Comparison of ENCODE assay signal across 25 cellular contexts in the genomic region with DNA sequence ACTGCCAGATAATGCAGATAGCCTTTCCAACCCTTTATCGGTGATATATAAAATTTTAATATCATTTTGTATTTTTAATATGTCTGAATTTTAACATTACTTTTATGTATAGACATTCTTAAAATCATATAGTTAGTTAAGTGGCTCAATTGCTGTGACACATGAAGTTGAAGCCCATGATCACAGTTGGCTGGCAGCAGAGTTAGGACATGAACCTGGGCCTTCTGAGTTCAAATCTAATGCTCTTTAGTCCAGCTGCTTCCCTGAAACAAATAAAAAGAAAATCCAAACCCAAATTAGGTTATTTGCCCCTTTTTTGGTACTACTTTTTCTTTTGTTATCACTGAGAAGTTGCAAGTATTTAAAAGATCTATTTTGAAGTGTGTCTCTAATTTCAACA. TPM values are rescaled to one million over a fixed set of nuclear protein-coding genes. Genes with fewer than 3 reads are reported as not detected.
DNase-seq lines count a peak whose midpoint lies in the region; ATAC-seq, FAIRE-seq and TF ChIP-seq lines count a peak whose summit lies in the region.
"Had no signal": no experiment of that assay in that cellular context is flagged by ENCODE, and none has a peak within 500 bp of the region (broad histone marks: within the 10 kb centered on the region; RNA-seq: fewer than 3 reads in every experiment).

No MANE protein-coding gene starts in this region.

- H3K9me3 ChIP-seq in endothelial cell of umbilical vein (replicated peaks; ENCODE audit: control insufficient read depth, insufficient read depth, low read length) = no peaks in the 10 kb centered on the region
- H3K9me3 ChIP-seq: BLaER1, HAP-1 had no signal

- H3K9me3 Mint-ChIP-seq in activated CD4-positive, alpha-beta T cell treated with anti-CD3 and anti-CD28 coated beads for 36 hours (ENCODE audit: low read depth) = no peaks in the 10 kb centered on the region
- H3K9me3 Mint-ChIP-seq in activated naive CD8-positive, alpha-beta T cell (ENCODE audit: low read depth) = no peaks in the 10 kb centered on the region
- no peaks in the 10 kb centered on the region for H3K9me3 Mint-ChIP-seq in activated naive CD8-positive, alpha-beta T cell treated with anti-CD3 and anti-CD28 coated beads, Interleukin-2, amount 50 U/mL, for 24 hours
- no peaks in the 10 kb centered on the region for H3K9me3 Mint-ChIP-seq in stimulated activated effector memory CD8-positive, alpha-beta T cell treated with anti-CD3 and anti-CD28 coated beads, Interleukin-12 subunit alpha, Interleukin-12 subunit beta, amount 100 ng/mL, for 72 hours
- H3K9me3 Mint-ChIP-seq: CD4-positive, alpha-beta T cell; CD8-positive, alpha-beta memory T cell; HFFc6 had no signal

- H3K36me3 Mint-ChIP-seq in activated CD4-positive, alpha-beta T cell treated with anti-CD3 and anti-CD28 coated beads for 36 hours (ENCODE audit: low read depth) = peaks cover 40% of the 10 kb centered on the region
- peaks cover 5% of the 10 kb centered on the region for H3K36me3 Mint-ChIP-seq in activated naive CD8-positive, alpha-beta T cell
- H3K36me3 Mint-ChIP-seq in activated naive CD8-positive, alpha-beta T cell treated with anti-CD3 and anti-CD28 coated beads, Interleukin-2, amount 50 U/mL, for 24 hours (ENCODE audit: low read depth) = peaks cover 40% of the 10 kb centered on the region
- peaks cover 76% of the 10 kb centered on the region for H3K36me3 Mint-ChIP-seq in stimulated activated effector memory CD8-positive, alpha-beta T cell treated with anti-CD3 and anti-CD28 coated beads, Interleukin-12 subunit alpha, Interleukin-12 subunit beta, amount 100 ng/mL, for 72 hours

- no peak overlapping the region for H3K9ac ChIP-seq in endothelial cell of umbilical vein (replicated peaks; ENCODE audit: extremely low read depth, insufficient read depth, low read length)
- H3K9ac ChIP-seq: BLaER1 had no signal

- peaks cover 31% of the 10 kb centered on the region for H3K4me1 Mint-ChIP-seq in activated CD4-positive, alpha-beta T cell treated with anti-CD3 and anti-CD28 coated beads for 36 hours
- peaks cover 46% of the 10 kb centered on the region for H3K4me1 Mint-ChIP-seq in activated naive CD8-positive, alpha-beta T cell (ENCODE audit: low read depth)
- H3K4me1 Mint-ChIP-seq in activated naive CD8-positive, alpha-beta T cell treated with anti-CD3 and anti-CD28 coated beads, Interleukin-2, amount 50 U/mL, for 24 hours = peaks cover 32% of the 10 kb centered on the region
- peaks cover 37% of the 10 kb centered on the region for H3K4me1 Mint-ChIP-seq in stimulated activated effector memory CD8-positive, alpha-beta T cell treated with anti-CD3 and anti-CD28 coated beads, Interleukin-12 subunit alpha, Interleukin-12 subunit beta, amount 100 ng/mL, for 72 hours

- no peak overlapping the region for H3K4me2 ChIP-seq in endothelial cell of umbilical vein (ENCODE audit: insufficient read depth, low read length)
- H3K4me2 ChIP-seq: BLaER1 had no signal

- H4K20me1 ChIP-seq in endothelial cell of umbilical vein (replicated peaks; ENCODE audit: control insufficient read depth, extremely low read depth, insufficient read depth, low read length) = no peaks in the 10 kb centered on the region

- no peak overlapping the region for H3K27ac ChIP-seq in endothelial cell of umbilical vein (ENCODE audit: insufficient read depth, low read depth, low read length)
- no peak overlapping the region for H3K27ac ChIP-seq in brain microvascular endothelial cell
- H3K27ac ChIP-seq: 22Rv1, BLaER1, C4-2B had no signal

- peak; percentile 24 for FAIRE-seq in endothelial cell of umbilical vein (lab: Jason Lieb, UNC)
- FAIRE-seq: A204.1, GM12891, GM18507, H54 had no signal

- no TSS peak for BruUV-seq in endothelial cell of umbilical vein (replicated peaks; lab: Mats Ljungman, UMichigan)

- no peak for ATAC-seq in activated CD4-positive, alpha-beta T cell treated with anti-CD3 and anti-CD28 coated beads for 36 hours
- ATAC-seq in activated naive CD8-positive, alpha-beta T cell treated with anti-CD3 and anti-CD28 coated beads, Interleukin-2, amount 50 U/mL, for 24 hours = no peak
- ATAC-seq in stimulated activated effector memory CD8-positive, alpha-beta T cell treated with anti-CD3 and anti-CD28 coated beads, Interleukin-12 subunit alpha, Interleukin-12 subunit beta, amount 100 ng/mL, for 72 hours = no peak

- POLR2A ChIA-PET in activated CD4-positive, alpha-beta T cell treated with anti-CD3 and anti-CD28 coated beads for 36 hours (lab: Charles Lee) = no interaction called here
- POLR2A ChIA-PET in endothelial cell of umbilical vein (lab: Charles Lee) = no interaction called here

- H3K36me3 ChIP-seq in endothelial cell of umbilical vein (ENCODE audit: control insufficient read depth in 2 of 2, extremely low read depth in 1 of 2, insufficient read depth in 2 of 2, low read length in 2 of 2) = peaks cover 9 to 12% of the 10 kb centered on the region in 2 experiments
- H3K36me3 ChIP-seq in brain microvascular endothelial cell (replicated peaks) = peaks cover 23% of the 10 kb centered on the region

- no peak for DNase-seq in activated CD4-positive, alpha-beta T cell treated with anti-CD3 and anti-CD28 coated beads for 36 hours
- DNase-seq in activated CD4-positive, alpha-beta T cell treated with anti-CD3 and anti-CD28 coated beads, Interleukin-2, amount 50 U/mL, for 48 hours = no peak
- no peak for DNase-seq in activated naive CD8-positive, alpha-beta T cell treated with anti-CD3 and anti-CD28 coated beads, Interleukin-2, amount 50 U/mL, for 24 hours
- no peak for DNase-seq in endothelial cell of umbilical vein (ENCODE audit: low read depth, low spot score)
- DNase-seq in stimulated activated effector memory CD8-positive, alpha-beta T cell treated with anti-CD3 and anti-CD28 coated beads, Interleukin-12 subunit alpha, Interleukin-12 subunit beta, amount 100 ng/mL, for 72 hours (ENCODE audit: low spot score in 2 of 2) = no peak
- DNase-seq in NCI-H1930 (lab: John Stamatoyannopoulos, UW) = no peak
- DNase-seq in brain microvascular endothelial cell = no peak
- DNase-seq: CD4-positive, alpha-beta T cell; CD8-positive, alpha-beta memory T cell; DMS53; DMS79 treated with DMSO at 0.1 percent for 48 hours; GF-D8; GOT3; HFFc6 had no signal

- peak overlapping the region; percentile 20 for H3K27ac Mint-ChIP-seq in activated CD4-positive, alpha-beta T cell treated with anti-CD3 and anti-CD28 coated beads for 36 hours
- H3K27ac Mint-ChIP-seq in activated naive CD8-positive, alpha-beta T cell = peak overlapping the region; percentile 8
- H3K27ac Mint-ChIP-seq in activated naive CD8-positive, alpha-beta T cell treated with anti-CD3 and anti-CD28 coated beads, Interleukin-2, amount 50 U/mL, for 24 hours = no peak overlapping the region
- peak overlapping the region; percentile 7 for H3K27ac Mint-ChIP-seq in stimulated activated effector memory CD8-positive, alpha-beta T cell treated with anti-CD3 and anti-CD28 coated beads, Interleukin-12 subunit alpha, Interleukin-12 subunit beta, amount 100 ng/mL, for 72 hours
- H3K27ac Mint-ChIP-seq: B cell; CD4-positive, alpha-beta T cell; HFFc6 had no signal

- in situ Hi-C loops in brain microvascular endothelial cell (cut with HindIII; ENCODE audit: low pct_ligation_motif_present, low sequenced_read_pairs) = no loop called here

- H3K4me3 Mint-ChIP-seq in activated CD4-positive, alpha-beta T cell treated with anti-CD3 and anti-CD28 coated beads for 36 hours = no peak overlapping the region
- H3K4me3 Mint-ChIP-seq in activated naive CD8-positive, alpha-beta T cell = no peak overlapping the region
- no peak overlapping the region for H3K4me3 Mint-ChIP-seq in activated naive CD8-positive, alpha-beta T cell treated with anti-CD3 and anti-CD28 coated beads, Interleukin-2, amount 50 U/mL, for 24 hours
- H3K4me3 Mint-ChIP-seq in stimulated activated effector memory CD8-positive, alpha-beta T cell treated with anti-CD3 and anti-CD28 coated beads, Interleukin-12 subunit alpha, Interleukin-12 subunit beta, amount 100 ng/mL, for 72 hours = no peak overlapping the region
- H3K4me3 Mint-ChIP-seq: B cell; CD4-positive, alpha-beta T cell; CD8-positive, alpha-beta memory T cell; HFFc6 had no signal

- H3K27me3 Mint-ChIP-seq in activated CD4-positive, alpha-beta T cell treated with anti-CD3 and anti-CD28 coated beads for 36 hours = no peaks in the 10 kb centered on the region
- H3K27me3 Mint-ChIP-seq in activated naive CD8-positive, alpha-beta T cell = no peaks in the 10 kb centered on the region
- H3K27me3 Mint-ChIP-seq in activated naive CD8-positive, alpha-beta T cell treated with anti-CD3 and anti-CD28 coated beads, Interleukin-2, amount 50 U/mL, for 24 hours = no peaks in the 10 kb centered on the region
- H3K27me3 Mint-ChIP-seq: B cell; CD4-positive, alpha-beta T cell; CD8-positive, alpha-beta memory T cell had no signal

- H2AFZ ChIP-seq in endothelial cell of umbilical vein (ENCODE audit: low read depth, low read length) = no peak overlapping the region

- dilution Hi-C loops in endothelial cell of umbilical vein (cut with MboI; ENCODE audit: extremely low pct_ligation_motif_present, low sequenced_read_pairs) = no loop called here

- H3K4me1 ChIP-seq in endothelial cell of umbilical vein (ENCODE audit: control insufficient read depth, extremely low read depth, insufficient read depth, low read length) = peaks cover 8% of the 10 kb centered on the region

- peaks cover 38% of the 10 kb centered on the region for H3K79me2 ChIP-seq in endothelial cell of umbilical vein (ENCODE audit: control insufficient read depth, insufficient read depth, low read length)

- H3K27me3 ChIP-seq in endothelial cell of umbilical vein (ENCODE audit: control insufficient read depth in 2 of 2, insufficient read depth in 2 of 2, low read length in 2 of 2) (no peaks in the 10 kb centered on the region), brain microvascular endothelial cell (replicated peaks) (no peaks in the 10 kb centered on the region)
- H3K27me3 ChIP-seq: BLaER1 had no signal

- H3K9me1 ChIP-seq in endothelial cell of umbilical vein (replicated peaks; ENCODE audit: control insufficient read depth, extremely low read depth, insufficient read depth, low read length) = no peaks in the 10 kb centered on the region

- no peak for TF ChIP-seq POLR2A in endothelial cell of umbilical vein (IDR thresholded peaks at IDR 0.05; ENCODE audit: low read depth, low read length)

- CTCF ChIA-PET in activated CD4-positive, alpha-beta T cell treated with anti-CD3 and anti-CD28 coated beads for 36 hours (lab: Charles Lee) = no interaction called here
- CTCF ChIA-PET in endothelial cell of umbilical vein (lab: Charles Lee) = interaction anchor here (1.0 to 1.5 kb wide), 2 partner anchors 149 to 151 kb away, joined by 3 read pairs; no protein-coding TSS in a partner anchor

- no peak for TF ChIP-seq CTCF in endothelial cell of umbilical vein (IDR thresholded peaks at IDR 0.05; ENCODE audit: extremely low read depth in 1 of 2, insufficient read depth in 1 of 2, low read depth in 1 of 2, low read length in 2 of 2)
- TF ChIP-seq CTCF in brain microvascular endothelial cell (IDR thresholded peaks at IDR 0.05; ENCODE audit: low read depth, low read length, missing control alignments) = no peak

- H3K4me3 ChIP-seq in endothelial cell of umbilical vein (replicated peaks in 1 of 3; ENCODE audit: insufficient read depth in 1 of 3, low read depth in 1 of 3, low read length in 3 of 3) = no peak overlapping the region
- no peak overlapping the region for H3K4me3 ChIP-seq in brain microvascular endothelial cell (ENCODE audit: low read depth, low read length)
- H3K4me3 ChIP-seq: BLaER1, HAP-1 had no signal

- intact Hi-C loops in activated CD4-positive, alpha-beta T cell treated with anti-CD3 and anti-CD28 coated beads for 36 hours (cut with DNase I, micrococcal nuclease) = loop anchor here in 1 of 2 experiments (10.0 kb wide), 1 partner anchor 120 kb away; no protein-coding TSS in a partner anchor
- intact Hi-C loops in endothelial cell of umbilical vein (cut with micrococcal nuclease) = no loop called here

RNA-seq across cellular contexts. Expression of a gene that starts 5.6 kb away (rescaled TPM):
- 100 to 1,000 TPM in 1 of 2 experiments, 10 to 100 TPM in 1; 76.5 to 114 TPM for total RNA-seq in activated CD4-positive, alpha-beta T cell treated with anti-CD3 and anti-CD28 coated beads for 36 hours
- total RNA-seq in endothelial cell of umbilical vein = 74.8 and 90.5 TPM in 2 replicates
- polyA plus RNA-seq in endothelial cell of umbilical vein = 31.7 and 37.8 TPM in 2 replicates
- polyA plus RNA-seq in endothelial cell of umbilical vein (2011; cell fraction: cytosol; rRNA removed) = 42.9 TPM in 2 replicates
- 102 and 115 TPM in 2 replicates for polyA plus RNA-seq in endothelial cell of umbilical vein (2011; cell fraction: nucleus; rRNA removed)
- 59.4 and 91.1 TPM in 2 replicates for polyA plus RNA-seq in endothelial cell of umbilical vein (2012)
- 123 and 126 TPM in 2 replicates for polyA minus RNA-seq in endothelial cell of umbilical vein
- polyA minus RNA-seq in endothelial cell of umbilical vein (2011; cell fraction: cytosol; rRNA and poly(A)+ RNA removed) = 57.0 TPM
- polyA minus RNA-seq in endothelial cell of umbilical vein (2011; cell fraction: nucleus; rRNA and poly(A)+ RNA removed) = 123 and 149 TPM in 2 replicates

RNA-seq across cellular contexts. Expression of a gene that starts 6.1 kb away (rescaled TPM):
- total RNA-seq in activated CD4-positive, alpha-beta T cell treated with anti-CD3 and anti-CD28 coated beads for 36 hours = 10 to 100 TPM; 23.9 to 28.6 TPM
- 13.2 and 13.8 TPM in 2 replicates for total RNA-seq in endothelial cell of umbilical vein
- 20.2 and 23.1 TPM in 2 replicates for polyA plus RNA-seq in endothelial cell of umbilical vein
- 13.1 and 14.2 TPM in 2 replicates for polyA plus RNA-seq in endothelial cell of umbilical vein (2011; cell fraction: cytosol; rRNA removed)
- polyA plus RNA-seq in endothelial cell of umbilical vein (2011; cell fraction: nucleus; rRNA removed) = 15.1 and 16.5 TPM in 2 replicates
- polyA plus RNA-seq in endothelial cell of umbilical vein (2012) = 15.7 and 16.7 TPM in 2 replicates
- 17.6 and 28.2 TPM in 2 replicates for polyA minus RNA-seq in endothelial cell of umbilical vein
- 63.3 TPM for polyA minus RNA-seq in endothelial cell of umbilical vein (2011; cell fraction: cytosol; rRNA and poly(A)+ RNA removed)
- 13.2 and 18.0 TPM in 2 replicates for polyA minus RNA-seq in endothelial cell of umbilical vein (2011; cell fraction: nucleus; rRNA and poly(A)+ RNA removed)

RNA-seq across cellular contexts. Expression of a gene that starts 52.0 kb away (rescaled TPM):
- total RNA-seq in activated CD4-positive, alpha-beta T cell treated with anti-CD3 and anti-CD28 coated beads for 36 hours = under 1 TPM; 0.07 to 0.11 TPM
- total RNA-seq in endothelial cell of umbilical vein = 0.85 and 0.88 TPM in 2 replicates
- 0.18 and 0.25 TPM in 2 replicates for polyA plus RNA-seq in endothelial cell of umbilical vein
- polyA plus RNA-seq in endothelial cell of umbilical vein (2011; cell fraction: cytosol; rRNA removed) = 0.15 and 0.16 TPM in 2 replicates
- polyA plus RNA-seq in endothelial cell of umbilical vein (2011; cell fraction: nucleus; rRNA removed) = 0.18 and 0.21 TPM in 2 replicates
- 3.1 and 6.1 TPM in 2 replicates for polyA plus RNA-seq in endothelial cell of umbilical vein (2012)
- 0.47 and 0.49 TPM in 2 replicates for polyA minus RNA-seq in endothelial cell of umbilical vein
- polyA minus RNA-seq in endothelial cell of umbilical vein (2011; cell fraction: cytosol; rRNA and poly(A)+ RNA removed) = 77.0 TPM
- 0.34 and 0.43 TPM in 2 replicates for polyA minus RNA-seq in endothelial cell of umbilical vein (2011; cell fraction: nucleus; rRNA and poly(A)+ RNA removed)
- total RNA-seq: CD4-positive, alpha-beta T cell; G401 had no signal
